ENCODE assay signal across 22 cellular contexts in the genomic region with DNA sequence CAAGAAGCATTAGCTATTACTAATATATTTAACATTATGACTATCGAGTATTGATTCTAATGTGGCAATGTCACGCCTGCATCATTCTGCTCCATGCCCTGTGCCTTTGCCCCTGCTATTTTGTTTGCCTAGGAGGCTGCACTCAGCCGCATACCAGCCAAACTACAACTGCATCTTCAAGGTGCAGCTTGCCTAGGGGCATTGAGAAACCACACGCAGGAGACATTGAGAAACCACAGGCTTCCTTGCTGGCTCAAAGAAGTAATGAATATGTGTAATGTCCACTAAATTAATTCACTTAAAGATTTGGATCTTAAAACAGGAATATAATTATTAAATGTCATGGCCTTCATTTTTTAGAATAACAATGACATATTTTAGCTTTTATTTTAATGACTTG.
"Had no signal": no experiment of that assay in that cellular context is flagged by ENCODE, and none has a peak within 500 bp of the region (broad histone marks: within the 10 kb centered on the region; RNA-seq: fewer than 3 reads in every experiment).

No MANE protein-coding gene starts in this region.

- H3K4me3 ChIP-seq: coronary artery, esophagus squamous epithelium, neural progenitor cell, pancreas, suprapubic skin, tibial artery, upper lobe of right lung, vagina had no signal

- ATAC-seq: left lobe of liver; natural killer cell treated with Interleukin-12 subunit alpha and Interleukin-12 subunit beta and Interleukin-15 and Interleukin-18, amount 100 ng/mL, for 72 hours; pancreas; right cardiac atrium; stimulated activated naive CD8-positive, alpha-beta T cell treated with anti-CD3 and anti-CD28 coated beads, Interleukin-15, Interleukin-2, amounts not matched to agents 100 U/mL and 50 U/mL, for 24 hours; upper lobe of right lung had no signal

- H3K27ac ChIP-seq: coronary artery, esophagus squamous epithelium, neural progenitor cell, pancreas, suprapubic skin, tibial artery, upper lobe of right lung, vagina had no signal

- H3K4me1 ChIP-seq: esophagus squamous epithelium, neural progenitor cell, pancreas, suprapubic skin, tibial artery, upper lobe of right lung, vagina had no signal

- H3K27me3 ChIP-seq: esophagus squamous epithelium, neural progenitor cell, pancreas, suprapubic skin, tibial artery, upper lobe of right lung, vagina had no signal

- DNase-seq: effector CD4-positive, alpha-beta T cell; endodermal cell; esophagus squamous epithelium; foreskin fibroblast; immature natural killer cell; midbrain; occipital lobe; pancreas; right cardiac atrium; small intestine; stimulated activated CD4-positive, alpha-beta T cell treated with anti-CD3 and anti-CD28 coated beads, Interleukin-2, amount 100 ng/mL, for 48 hours; stimulated activated naive CD8-positive, alpha-beta T cell treated with anti-CD3 and anti-CD28 coated beads, Interleukin-15, Interleukin-2, amounts not matched to agents 100 U/mL and 50 U/mL, for 24 hours; tibial artery; upper lobe of right lung had no signal

- H3K27me3 Mint-ChIP-seq: memory B cell; natural killer cell treated with Interleukin-12 subunit alpha and Interleukin-12 subunit beta and Interleukin-15 and Interleukin-18, amount 100 ng/mL, for 72 hours; progenitor cell of endocrine pancreas had no signal

- H3K36me3 Mint-ChIP-seq: immature natural killer cell; memory B cell; natural killer cell treated with Interleukin-12 subunit alpha and Interleukin-12 subunit beta and Interleukin-15 and Interleukin-18, amount 100 ng/mL, for 72 hours; neural progenitor cell had no signal

- H3K36me3 ChIP-seq: esophagus squamous epithelium, neural progenitor cell, pancreas, suprapubic skin, tibial artery, upper lobe of right lung, vagina had no signal

- H3K4me1 Mint-ChIP-seq: endodermal cell, immature natural killer cell, memory B cell had no signal

- H3K4me3 Mint-ChIP-seq: endodermal cell; immature natural killer cell; memory B cell; natural killer cell treated with Interleukin-12 subunit alpha and Interleukin-12 subunit beta and Interleukin-15 and Interleukin-18, amount 100 ng/mL, for 72 hours; neural progenitor cell had no signal

- H3K9me3 ChIP-seq: esophagus squamous epithelium, pancreas, suprapubic skin, upper lobe of right lung, vagina had no signal
